ENCODE assay signal across 8 cellular contexts in the genomic region with DNA sequence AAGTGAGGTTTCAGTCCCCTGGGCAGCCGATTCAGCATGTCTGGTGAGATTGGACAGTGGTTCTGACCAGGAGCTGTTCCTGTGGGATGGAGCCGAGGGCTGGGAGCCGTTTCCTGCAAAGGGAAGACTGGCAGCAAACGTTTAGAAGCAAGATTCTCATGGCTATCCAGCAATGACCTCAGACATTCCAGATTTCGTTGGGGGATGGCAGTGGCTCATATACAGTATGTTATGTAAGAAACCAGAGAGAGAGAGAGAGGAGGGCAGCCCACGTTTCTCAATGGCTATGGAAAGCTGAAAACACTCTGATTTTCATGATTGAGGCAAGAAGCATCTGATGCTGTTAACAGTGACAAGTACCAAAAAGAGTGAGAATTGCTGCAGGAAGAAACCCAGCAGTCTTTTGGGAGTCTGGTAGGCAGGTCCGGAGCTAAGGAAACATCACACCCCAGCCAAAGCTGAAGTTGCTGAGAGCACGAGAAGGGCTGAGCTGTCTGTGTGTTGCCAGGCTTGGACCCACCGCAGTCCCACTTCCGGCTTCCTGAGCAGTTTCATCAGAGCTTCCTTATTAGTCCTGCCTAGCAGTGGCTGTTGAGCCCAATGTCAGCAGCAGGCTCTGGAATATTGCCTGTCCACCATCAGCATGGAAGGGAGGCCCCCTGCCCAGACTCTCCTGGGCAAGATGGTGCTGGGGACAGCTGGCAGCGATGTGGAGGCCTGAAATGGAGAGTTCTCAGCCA. TPM values are rescaled to one million over a fixed set of nuclear protein-coding genes. Genes with fewer than 3 reads are reported as not detected.
DNase-seq lines count a peak whose midpoint lies in the region; ATAC-seq and TF ChIP-seq lines count a peak whose summit lies in the region.

No MANE protein-coding gene starts in this region.

- 0 out of 2 replicates have a peak, but pooled peaks cover 4% of the 10 kb centered on the region for H3K27me3 ChIP-seq in SK-N-SH (ENCODE audit: insufficient read depth)
- no peaks in the 10 kb centered on the region for H3K27me3 ChIP-seq in CD8-positive, alpha-beta memory T cell (ENCODE audit: insufficient read depth, low read length, poor library complexity, severe bottlenecking)

- CTCF ChIA-PET in SK-N-SH (lab: Yijun Ruan, JAX): interaction anchor here (1.0 to 4.2 kb wide), 8 partner anchors 9 to 415 kb away, joined by 3 to 22 read pairs (median 4); no protein-coding TSS in a partner anchor
- CTCF ChIA-PET in CD8-positive, alpha-beta memory T cell (lab: Charles Lee): interaction anchor here (0.9 to 1.4 kb wide), 4 partner anchors 9 to 273 kb away, joined by 3 to 6 read pairs (median 4); no protein-coding TSS in a partner anchor

- H3K36me3 ChIP-seq in SK-N-SH (replicated peaks in 1 of 2; ENCODE audit: control insufficient read depth in 1 of 2, insufficient read depth in 2 of 2, low read length in 1 of 2): no peaks in the 10 kb centered on the region
- H3K36me3 ChIP-seq in CD8-positive, alpha-beta memory T cell (ENCODE audit: insufficient read depth, low read length): no peaks in the 10 kb centered on the region

- H3K36me3 Mint-ChIP-seq in CD8-positive, alpha-beta memory T cell: no peaks in the 10 kb centered on the region

- no peaks in the 10 kb centered on the region for H3K9me3 ChIP-seq in SK-N-SH
- H3K9me3 ChIP-seq in CD8-positive, alpha-beta memory T cell (ENCODE audit: low read length): no peaks in the 10 kb centered on the region

- no peak for TF ChIP-seq RAD21 in SK-N-SH (IDR thresholded peaks at IDR 0.05; ENCODE audit: low read length)

- H3K79me2 ChIP-seq in SK-N-SH (ENCODE audit: insufficient read depth): no peaks in the 10 kb centered on the region

- no peak overlapping the region for H3K27ac ChIP-seq in SK-N-SH (ENCODE audit: low read depth in 2 of 2, low read length in 1 of 2)
- H3K27ac ChIP-seq in CD8-positive, alpha-beta memory T cell (ENCODE audit: low read depth, low read length): no peak overlapping the region

- DNase-seq in GM04503 (ENCODE audit: low read depth) (peak; percentile 86), SK-N-SH (peak; percentile 25), fibroblast of gingiva (ENCODE audit: low read depth) (peak; percentile 75), omental fat pad (ENCODE audit: low spot score) (no peak), SW 1271 (lab: John Stamatoyannopoulos, UW) (no peak), NCI-H2196 treated with DMSO at 0.1 percent for 48 hours (lab: John Stamatoyannopoulos, UW; ENCODE audit: unreplicated experiment) (no peak)
- DNase-seq in CD8-positive, alpha-beta memory T cell: no peak

- H2AFZ ChIP-seq in SK-N-SH (ENCODE audit: low read depth): no peak overlapping the region

- H3K4me1 Mint-ChIP-seq in CD8-positive, alpha-beta memory T cell: peaks cover 17 to 26% (median 18%) of the 10 kb centered on the region in 3 donors

- H3K9me2 ChIP-seq in SK-N-SH: no peaks in the 10 kb centered on the region

- peaks cover 17 to 18% of the 10 kb centered on the region in 2 donors for H3K27me3 Mint-ChIP-seq in CD8-positive, alpha-beta memory T cell

- no peaks in the 10 kb centered on the region for H3K9me3 Mint-ChIP-seq in CD8-positive, alpha-beta memory T cell

- H3K4me3 ChIP-seq in SK-N-SH (ENCODE audit: low read depth in 2 of 2, low read length in 1 of 2): no peak overlapping the region
- H3K4me3 ChIP-seq in CD8-positive, alpha-beta memory T cell (ENCODE audit: low read length): no peak overlapping the region

- no peak overlapping the region for H3K9ac ChIP-seq in SK-N-SH

- POLR2A ChIA-PET in SK-N-SH (lab: Yijun Ruan, JAX): interaction anchor here (0.8 kb wide), 1 partner anchor 225 kb away, joined by 3 read pairs; the partner anchor contains the start of gene EPHB3
- POLR2A ChIA-PET in CD8-positive, alpha-beta memory T cell (lab: Charles Lee): no interaction called here

- 31% methylated on average over 7 of the region's 11 CpGs for WGBS in SK-N-SH (ENCODE audit: low lambda C conversion rate)

- H3F3A ChIP-seq in SK-N-SH (replicated peaks; ENCODE audit: insufficient read depth): no peaks in the 10 kb centered on the region

- H3K4me1 ChIP-seq in SK-N-SH (ENCODE audit: control insufficient read depth in 1 of 2, insufficient read depth in 2 of 2, low read depth in 1 of 2, low read length in 1 of 2): peaks cover 0 to 13% of the 10 kb centered on the region in 2 experiments; a peak in 2 of 4 replicates
- peaks cover 12% of the 10 kb centered on the region for H3K4me1 ChIP-seq in CD8-positive, alpha-beta memory T cell (ENCODE audit: insufficient read depth, low read length)

- H3K27ac Mint-ChIP-seq in CD8-positive, alpha-beta memory T cell: no peak overlapping the region

- ATAC-seq in omental fat pad (ENCODE audit: low FRiP score): peak; percentile 40
- no peak for ATAC-seq in activated CD4-positive, CD25-positive, alpha-beta regulatory T cell treated with anti-CD3 and anti-CD28 coated beads, Interleukin-2, amount 50 U/mL, for 24 hours

- no peak for TF ChIP-seq EP300 in SK-N-SH (IDR thresholded peaks at IDR 0.05; ENCODE audit: borderline replicate concordance in 1 of 2, low read depth in 1 of 2, low read length in 1 of 2)

- H4K20me1 ChIP-seq in SK-N-SH (ENCODE audit: insufficient read depth): no peaks in the 10 kb centered on the region

- H3K4me3 Mint-ChIP-seq in CD8-positive, alpha-beta memory T cell: peak overlapping the region in 2 of 7 donors; percentile 5 to 11

- H3K4me2 ChIP-seq in SK-N-SH: no peak overlapping the region; the same call in 1 of the 2 replicates

- TF ChIP-seq CTCF in SK-N-SH (IDR thresholded peaks at IDR 0.05): no peak
- TF ChIP-seq CTCF in omental fat pad (IDR thresholded peaks at IDR 0.05): no peak

TF ChIP-seq in SK-N-SH, 30 proteins besides CTCF, POLR2A, EP300 and RAD21:
- TF ChIP-seq EZH2phosphoT487 (IDR thresholded peaks at IDR 0.05; ENCODE audit: borderline replicate concordance, low read depth) (no peak), NRF1 (IDR thresholded peaks at IDR 0.05; ENCODE audit: low read depth, low read length) (no peak), CHD2 (IDR thresholded peaks at IDR 0.05; ENCODE audit: low read length, partially characterized antibody) (no peak)

RNA-seq across cellular contexts. Expression of gene VPS8, which starts 25.5 kb away (rescaled TPM):
- polyA plus RNA-seq in SK-N-SH (2012; rRNA removed): 12.8 and 15.9 TPM in 2 replicates
- polyA plus RNA-seq in SK-N-SH (2012; cell fraction: cytosol; rRNA removed): 11.0 and 11.7 TPM in 2 replicates
- polyA plus RNA-seq in SK-N-SH (2012; cell fraction: nucleus; rRNA removed): 25.7 and 55.8 TPM in 2 replicates
- total RNA-seq in omental fat pad: 10 to 100 TPM; 32.5 to 63.7 (median 45.6) TPM
- total RNA-seq in CD8-positive, alpha-beta memory T cell: 10 to 100 TPM; 22.3 to 30.2 TPM
- polyA plus RNA-seq in CD8-positive, alpha-beta memory T cell: 19.6 TPM

Comparison
In these comparisons a context has a peak if more than half of its experiments do, and no peak if none do; other contexts are left out.
1. DNase-seq: peak in GM04503 (single experiment), SK-N-SH (single experiment) and fibroblast of gingiva (single experiment); none in omental fat pad (single experiment), CD8-positive, alpha-beta memory T cell (0 of 5), SW 1271 (0 of 2) and NCI-H2196 treated with DMSO at 0.1 percent for 48 hours (single experiment).